In genomic region chr2:26758790-26759321, GRCh38 we compare ENCODE assay signal across 12 cellular contexts. TPM values are rescaled to one million over a fixed set of nuclear protein-coding genes. Genes with fewer than 3 reads are reported as not detected.
DNase-seq lines count a peak whose midpoint lies in the region; ATAC-seq and TF ChIP-seq lines count a peak whose summit lies in the region.
"Had no signal": no experiment of that assay in that cellular context is flagged by ENCODE, and none has a peak within 500 bp of the region (broad histone marks: within the 10 kb centered on the region; RNA-seq: fewer than 3 reads in every experiment).

No MANE protein-coding gene starts in this region.

- in situ Hi-C loops in gastrocnemius medialis (cut with MboI; ENCODE audit: low sequenced_read_pairs in 4 of 4), result no loop called here

- ATAC-seq in SK-N-SH treated with all-trans-retinoic acid at 6 μM for 48 hours (no peak), gastrocnemius medialis (no peak)
- ATAC-seq in activated T-cell treated with anti-CD3 and anti-CD28 coated beads, Interleukin-2, amount 50 U/mL, for 4 hours, result no peak

- intact Hi-C loops in esophagus squamous epithelium (cut with DNase I) (no loop called here), gastrocnemius medialis (cut with DNase I; ENCODE audit: low total_unique reads) (no loop called here)

- WGBS in SK-N-SH (ENCODE audit: low lambda C conversion rate), result 79% methylated on average over 7 of the region's 7 CpGs
- WGBS in esophagus squamous epithelium, 2 donors, result 62 to 84% methylated on average over 6 to 7 of the region's 7 CpGs

- peak overlapping the region; percentile 60; the same call in 1 of the 2 replicates for H3K4me2 ChIP-seq in SK-N-SH

- no peak overlapping the region for H3K4me3 ChIP-seq in SK-N-SH (ENCODE audit: low read depth in 2 of 2, low read length in 1 of 2)
- no peak overlapping the region for H3K4me3 ChIP-seq in esophagus squamous epithelium
- H3K4me3 ChIP-seq in gastrocnemius medialis, result no peak overlapping the region
- H3K4me3 ChIP-seq: spleen had no signal

- CTCF ChIA-PET in SK-N-SH (lab: Yijun Ruan, JAX), result interaction anchor here (1.5 to 2.2 kb wide), 2 partner anchors 13 to 153 kb away, joined by 4 to 11 read pairs; no protein-coding TSS in a partner anchor

- no peaks in the 10 kb centered on the region for H3K9me3 ChIP-seq in SK-N-SH
- H3K9me3 ChIP-seq in esophagus squamous epithelium, result no peaks in the 10 kb centered on the region
- no peaks in the 10 kb centered on the region for H3K9me3 ChIP-seq in gastrocnemius medialis
- H3K9me3 ChIP-seq: spleen had no signal

- peaks cover 6% of the 10 kb centered on the region for H3F3A ChIP-seq in SK-N-SH (replicated peaks; ENCODE audit: insufficient read depth)

- no peaks in the 10 kb centered on the region for H3K36me3 Mint-ChIP-seq in activated T-cell treated with anti-CD3 and anti-CD28 coated beads, Interleukin-2, amount 50 U/mL, for 4 hours (ENCODE audit: insufficient read depth)

- no peaks in the 10 kb centered on the region for H3K9me2 ChIP-seq in SK-N-SH

- DNase-seq in SK-N-SH (no peak), RPMI7951 (ENCODE audit: low read depth) (peak; percentile 42), esophagus squamous epithelium (lab: John Stamatoyannopoulos, UW) (no peak), gastrocnemius medialis (no peak), HuH-7.5 (ENCODE audit: low spot score) (no peak), mesenteric fat pad (ENCODE audit: low spot score) (no peak)
- no peak for DNase-seq in activated T-cell treated with anti-CD3 and anti-CD28 coated beads, Interleukin-2, amount 50 U/mL, for 4 hours
- DNase-seq: activated CD4-positive, alpha-beta T cell treated with anti-CD3 and anti-CD28 coated beads, Interleukin-2, amount 50 U/mL, for 1 hour; activated naive CD4-positive, alpha-beta T cell treated with Interleukin-2 at 50 U/mL for 16 hours; SHP77 treated with DMSO at 0.1 percent for 48 hours; spleen had no signal

- no peaks in the 10 kb centered on the region for H3K27me3 Mint-ChIP-seq in activated T-cell treated with anti-CD3 and anti-CD28 coated beads, Interleukin-2, amount 50 U/mL, for 4 hours (ENCODE audit: low read depth)

- POLR2A ChIA-PET in SK-N-SH (lab: Yijun Ruan, JAX), result no interaction called here

- no peaks in the 10 kb centered on the region for H3K9me3 Mint-ChIP-seq in activated T-cell treated with anti-CD3 and anti-CD28 coated beads, Interleukin-2, amount 50 U/mL, for 4 hours

- H3K36me3 ChIP-seq in SK-N-SH (replicated peaks in 1 of 2; ENCODE audit: control insufficient read depth in 1 of 2, insufficient read depth in 2 of 2, low read length in 1 of 2) (no peaks in the 10 kb centered on the region), esophagus squamous epithelium (no peaks in the 10 kb centered on the region), gastrocnemius medialis (no peaks in the 10 kb centered on the region)
- H3K36me3 ChIP-seq: spleen had no signal

- H3K4me1 ChIP-seq in SK-N-SH (ENCODE audit: control insufficient read depth in 1 of 2, insufficient read depth in 2 of 2, low read depth in 1 of 2, low read length in 1 of 2) (peaks cover 8 to 15% of the 10 kb centered on the region in 2 experiments; a peak in 3 of 4 replicates), esophagus squamous epithelium (peaks cover 0 to 61% (median 31%) of the 10 kb centered on the region in 3 donors), gastrocnemius medialis (peaks cover 18 to 20% of the 10 kb centered on the region in 2 donors)

- H2AFZ ChIP-seq in SK-N-SH (ENCODE audit: low read depth), result no peak overlapping the region

- no peaks in the 10 kb centered on the region for H4K20me1 ChIP-seq in SK-N-SH (ENCODE audit: insufficient read depth)

- TF ChIP-seq POLR2A in esophagus squamous epithelium (IDR thresholded peaks at IDR 0.05) (no peak), gastrocnemius medialis (IDR thresholded peaks at IDR 0.05) (no peak)

- H3K9ac ChIP-seq in SK-N-SH, result no peak overlapping the region

- TF ChIP-seq RAD21 in SK-N-SH (IDR thresholded peaks at IDR 0.05; ENCODE audit: low read length), result no peak

- H3K27me3 ChIP-seq in SK-N-SH (ENCODE audit: insufficient read depth), result no peaks in the 10 kb centered on the region
- no peaks in the 10 kb centered on the region for H3K27me3 ChIP-seq in esophagus squamous epithelium
- H3K27me3 ChIP-seq in gastrocnemius medialis, result no peaks in the 10 kb centered on the region
- H3K27me3 ChIP-seq: spleen had no signal

- no peak for TF ChIP-seq EP300 in SK-N-SH (IDR thresholded peaks at IDR 0.05; ENCODE audit: borderline replicate concordance in 1 of 2, low read depth in 1 of 2, low read length in 1 of 2)

- H3K4me3 Mint-ChIP-seq in activated T-cell treated with anti-CD3 and anti-CD28 coated beads, Interleukin-2, amount 50 U/mL, for 4 hours, result no peak overlapping the region

- peak overlapping the region; percentile 53 to 78 for H3K27ac ChIP-seq in SK-N-SH (ENCODE audit: low read depth in 2 of 2, low read length in 1 of 2)
- H3K27ac ChIP-seq in esophagus squamous epithelium, result peak overlapping the region; percentile 68 to 89 (median 77)
- H3K27ac ChIP-seq in gastrocnemius medialis, result peak overlapping the region in 3 of 4 donors; percentile 56 to 68 (median 57)

- no peaks in the 10 kb centered on the region for H3K4me1 Mint-ChIP-seq in activated T-cell treated with anti-CD3 and anti-CD28 coated beads, Interleukin-2, amount 50 U/mL, for 4 hours (ENCODE audit: low read depth)

- peaks cover 4% of the 10 kb centered on the region for H3K79me2 ChIP-seq in SK-N-SH (ENCODE audit: insufficient read depth)

- TF ChIP-seq CTCF in SK-N-SH (IDR thresholded peaks at IDR 0.05) (no peak), esophagus squamous epithelium (IDR thresholded peaks at IDR 0.05) (no peak), gastrocnemius medialis (IDR thresholded peaks at IDR 0.05 in 4 of 5, conservative IDR thresholded peaks at IDR 0.05 in 1 of 5) (no peak)

TF ChIP-seq in SK-N-SH, 30 proteins besides CTCF, POLR2A, EP300 and RAD21 (continues in another document):
- no peak for TF ChIP-seq ZBTB33 (IDR thresholded peaks at IDR 0.05; ENCODE audit: borderline replicate concordance, low read depth)
- TF ChIP-seq RFX5 (IDR thresholded peaks at IDR 0.05; ENCODE audit: low read length), result no peak
- no peak for TF ChIP-seq MEF2A (IDR thresholded peaks at IDR 0.05; ENCODE audit: borderline replicate concordance, low read depth)
- TF ChIP-seq SMC3 (IDR thresholded peaks at IDR 0.05; ENCODE audit: low read depth, low read length), result no peak
- no peak for TF ChIP-seq MXI1 (IDR thresholded peaks at IDR 0.05; ENCODE audit: low read depth, low read length)

TF ChIP-seq in SK-N-SH treated with all-trans-retinoic acid at 6 μM for 48 hours, 23 proteins besides CTCF, POLR2A, EP300 and RAD21:
- TF ChIP-seq ARNTL (CRISPR knock-in tag; IDR thresholded peaks at IDR 0.05; ENCODE audit: borderline replicate concordance, low read depth) (no peak), ESRRG (CRISPR knock-in tag; IDR thresholded peaks at IDR 0.05) (no peak), ZC3H10 (CRISPR knock-in tag; IDR thresholded peaks at IDR 0.05) (no peak), TSHZ2 (CRISPR knock-in tag; IDR thresholded peaks at IDR 0.05) (no peak), RARB (CRISPR knock-in tag; IDR thresholded peaks at IDR 0.05) (no peak), GLIS3 (CRISPR knock-in tag; IDR thresholded peaks at IDR 0.05) (no peak), ZNF70 (CRISPR knock-in tag; IDR thresholded peaks at IDR 0.05) (no peak; the same call in 1 of the 2 replicates)

RNA-seq across cellular contexts. Expression of gene SLC35F6, which starts 5.2 kb away (rescaled TPM):
- 15.9 and 16.0 TPM in 2 replicates for polyA plus RNA-seq in SK-N-SH (2012; rRNA removed)
- 8.3 and 12.6 TPM in 2 replicates for polyA plus RNA-seq in SK-N-SH (2012; cell fraction: cytosol; rRNA removed)
- polyA plus RNA-seq in SK-N-SH (2012; cell fraction: nucleus; rRNA removed), result 10.6 and 12.1 TPM in 2 replicates
- total RNA-seq in RPMI7951 (2014; rRNA removed; shearing (Covaris generic)), result 25.6 and 28.5 TPM in 2 replicates
- total RNA-seq in esophagus squamous epithelium, result 10 to 100 TPM; 39.6 to 61.4 (median 48.0) TPM
- 10 to 100 TPM; 37.8 to 54.5 (median 45.9) TPM for total RNA-seq in gastrocnemius medialis
- total RNA-seq in activated T-cell treated with anti-CD3 and anti-CD28 coated beads, Interleukin-2, amount 50 U/mL, for 4 hours, result 10 to 100 TPM in 2 of 3 donors, 1 to 10 TPM in 1; 9.2 to 12.5 (median 11.6) TPM
- 65.5 TPM for total RNA-seq in mesenteric fat pad

RNA-seq across cellular contexts. Expression of gene CENPA, which starts 27.0 kb away (rescaled TPM):
- polyA plus RNA-seq in SK-N-SH (2012; rRNA removed), result 17.0 and 19.5 TPM in 2 replicates
- polyA plus RNA-seq in SK-N-SH (2012; cell fraction: cytosol; rRNA removed), result 15.4 and 19.7 TPM in 2 replicates
- polyA plus RNA-seq in SK-N-SH (2012; cell fraction: nucleus; rRNA removed), result 8.0 and 9.4 TPM in 2 replicates
- total RNA-seq in RPMI7951 (2014; rRNA removed; shearing (Covaris generic)), result 67.8 and 82.6 TPM in 2 replicates
- 10 to 100 TPM in 1 of 4 donors, 1 to 10 TPM in 3; 3.4 to 12.4 (median 5.0) TPM for total RNA-seq in esophagus squamous epithelium
- under 1 TPM in 1 of 4 donors, not detected in 3; 0.22 TPM for total RNA-seq in gastrocnemius medialis
- 1 to 10 TPM in 1 of 3 donors, under 1 TPM in 2; 0.82 to 1.8 (median 0.82) TPM for total RNA-seq in activated T-cell treated with anti-CD3 and anti-CD28 coated beads, Interleukin-2, amount 50 U/mL, for 4 hours
- 0.32 TPM for total RNA-seq in mesenteric fat pad
